Comparison of ENCODE assay signal across 8 cellular contexts in the genomic region with DNA sequence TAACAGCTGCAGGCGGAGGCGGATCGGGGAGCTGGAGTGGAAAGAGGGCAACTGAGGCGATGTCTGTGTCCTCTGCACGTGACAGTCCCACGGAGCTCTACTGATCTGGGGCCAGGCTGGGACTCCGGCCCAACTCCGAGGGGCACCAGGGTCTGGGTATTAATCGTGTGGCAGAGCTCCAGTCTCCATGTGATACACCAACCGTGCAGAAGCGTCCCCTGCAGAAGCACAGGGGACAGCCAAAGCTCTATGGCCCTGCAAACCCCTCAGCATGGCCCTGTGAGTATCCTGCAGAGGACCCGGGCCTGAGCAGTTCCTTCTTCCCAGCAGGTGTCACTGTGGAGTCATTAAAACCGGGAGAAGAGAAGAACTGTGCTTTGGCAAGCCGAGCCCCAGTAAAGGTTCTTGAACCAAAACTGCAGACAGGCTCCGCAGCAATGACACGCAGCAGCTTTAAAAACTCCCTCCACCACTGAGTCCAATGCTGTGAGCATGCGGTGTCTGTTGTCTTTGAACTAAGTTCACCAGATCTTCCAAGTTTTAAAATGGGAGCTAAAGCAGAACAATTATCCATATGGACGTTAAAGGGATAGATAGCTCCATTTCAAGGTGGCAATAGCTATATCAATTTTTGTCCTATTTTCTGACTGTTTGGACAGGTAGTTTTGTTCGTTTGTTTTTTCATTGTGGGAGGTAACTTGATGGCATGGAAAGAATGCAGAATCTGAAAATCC.
A peak's percentile ranks its signal among the peaks of the same experiment; 100 is the strongest.
DNase-seq lines count a peak whose midpoint lies in the region; ATAC-seq and TF ChIP-seq lines count a peak whose summit lies in the region.

No MANE protein-coding gene starts in this region.

- H3K9me3 ChIP-seq in OCI-LY1 (ENCODE audit: low read length): no peaks in the 10 kb centered on the region
- no peaks in the 10 kb centered on the region for H3K9me3 ChIP-seq in mammary epithelial cell (replicated peaks; ENCODE audit: insufficient read depth, low read length)
- no peaks in the 10 kb centered on the region for H3K9me3 ChIP-seq in vagina

- TF ChIP-seq CTCF in OCI-LY1 (IDR thresholded peaks at IDR 0.05; ENCODE audit: low read length): peak; percentile 50; the same call in 1 of the 2 replicates
- TF ChIP-seq CTCF in mammary epithelial cell (conservative IDR thresholded peaks at IDR 0.05 in 1 of 2, IDR thresholded peaks at IDR 0.05 in 1 of 2; ENCODE audit: extremely low read depth in 1 of 2, insufficient read depth in 1 of 2, low read depth in 1 of 2, low read length in 2 of 2): peak; percentile 49 to 65
- no peak for TF ChIP-seq CTCF in vagina (IDR thresholded peaks at IDR 0.05)

- DNase-seq in Caki2 (ENCODE audit: low read depth) (peak; percentile 38), GM19238 (ENCODE audit: insufficient read length, low spot score) (peak; percentile 23), mammary epithelial cell (peak; percentile 25), kidney glomerular epithelial cell (lab: John Stamatoyannopoulos, UW) (peak; percentile 51), vagina (ENCODE audit: extremely low spot score in 2 of 2) (no peak)
- DNase-seq in stimulated activated effector memory CD8-positive, alpha-beta T cell treated with anti-CD3 and anti-CD28 coated beads, Interleukin-12 subunit alpha, Interleukin-12 subunit beta, amount 100 ng/mL, for 72 hours (ENCODE audit: low spot score in 2 of 2): peak; percentile 8 to 58

- ATAC-seq in HG03520 (IDR thresholded peaks at IDR 0.05; ENCODE audit: unreplicated experiment): peak; percentile 80
- peak; percentile 58 for ATAC-seq in stimulated activated effector memory CD8-positive, alpha-beta T cell treated with anti-CD3 and anti-CD28 coated beads, Interleukin-12 subunit alpha, Interleukin-12 subunit beta, amount 100 ng/mL, for 72 hours

- H3K27me3 ChIP-seq in OCI-LY1 (ENCODE audit: insufficient read depth, low read length): no peaks in the 10 kb centered on the region
- no peaks in the 10 kb centered on the region for H3K27me3 ChIP-seq in mammary epithelial cell (ENCODE audit: insufficient read depth, low read length)
- H3K27me3 ChIP-seq in vagina: no peaks in the 10 kb centered on the region

- H3K9ac ChIP-seq in OCI-LY1 (ENCODE audit: low read length) (no peak overlapping the region), mammary epithelial cell (ENCODE audit: insufficient read depth, low read length) (no peak overlapping the region)

- in situ Hi-C loops in Caki2 (cut with HindIII; ENCODE audit: low pct_unique_long_range_greater_than_20kb, low sequenced_read_pairs): no loop called here
- in situ Hi-C loops in mammary epithelial cell (cut with MboI; ENCODE audit: low sequenced_read_pairs in 2 of 2): no loop called here

- TF ChIP-seq POLR2A in vagina (IDR thresholded peaks at IDR 0.05): no peak

- H2AFZ ChIP-seq in OCI-LY1 (ENCODE audit: low read length): no peak overlapping the region
- H2AFZ ChIP-seq in mammary epithelial cell (ENCODE audit: low read depth, low read length): peak overlapping the region; percentile 17

- H4K20me1 ChIP-seq in OCI-LY1 (ENCODE audit: insufficient read depth, low read length) (no peaks in the 10 kb centered on the region), mammary epithelial cell (ENCODE audit: insufficient read depth, low read length) (no peaks in the 10 kb centered on the region)

- no peak overlapping the region for H3K27ac ChIP-seq in OCI-LY1 (ENCODE audit: low read depth, low read length, poor library complexity, severe bottlenecking)
- no peak overlapping the region for H3K27ac ChIP-seq in mammary epithelial cell (ENCODE audit: insufficient read depth, low read depth, low read length)
- H3K27ac ChIP-seq in vagina: no peak overlapping the region

- no peaks in the 10 kb centered on the region for H3K9me2 ChIP-seq in OCI-LY1 (ENCODE audit: low read depth, low read length)

- H3K9me3 Mint-ChIP-seq in stimulated activated effector memory CD8-positive, alpha-beta T cell treated with anti-CD3 and anti-CD28 coated beads, Interleukin-12 subunit alpha, Interleukin-12 subunit beta, amount 100 ng/mL, for 72 hours: no peaks in the 10 kb centered on the region

- H3K4me3 Mint-ChIP-seq in stimulated activated effector memory CD8-positive, alpha-beta T cell treated with anti-CD3 and anti-CD28 coated beads, Interleukin-12 subunit alpha, Interleukin-12 subunit beta, amount 100 ng/mL, for 72 hours: no peak overlapping the region

- no peak overlapping the region for H3K27ac Mint-ChIP-seq in stimulated activated effector memory CD8-positive, alpha-beta T cell treated with anti-CD3 and anti-CD28 coated beads, Interleukin-12 subunit alpha, Interleukin-12 subunit beta, amount 100 ng/mL, for 72 hours

- no peaks in the 10 kb centered on the region for H3K79me2 ChIP-seq in OCI-LY1 (ENCODE audit: insufficient read depth, low read length)
- H3K79me2 ChIP-seq in mammary epithelial cell (ENCODE audit: insufficient read depth, low read length): no peaks in the 10 kb centered on the region

- CTCF ChIA-PET in mammary epithelial cell (lab: Charles Lee; ENCODE audit: low non-redundant PET): interaction anchor here (0.7 kb wide), 1 partner anchor 54 kb away, joined by 6 read pairs; no protein-coding TSS in a partner anchor

- H3K4me2 ChIP-seq in OCI-LY1 (ENCODE audit: low read length): no peak overlapping the region
- H3K4me2 ChIP-seq in mammary epithelial cell (ENCODE audit: insufficient read depth, low read depth, low read length): no peak overlapping the region

- no peaks in the 10 kb centered on the region for H3K36me3 Mint-ChIP-seq in stimulated activated effector memory CD8-positive, alpha-beta T cell treated with anti-CD3 and anti-CD28 coated beads, Interleukin-12 subunit alpha, Interleukin-12 subunit beta, amount 100 ng/mL, for 72 hours

- H3K36me3 ChIP-seq in OCI-LY1 (ENCODE audit: insufficient read depth, low read length) (no peaks in the 10 kb centered on the region), mammary epithelial cell (ENCODE audit: insufficient read depth, low read length) (no peaks in the 10 kb centered on the region), vagina (no peaks in the 10 kb centered on the region)

- no TSS peak for BruUV-seq in mammary epithelial cell (replicated peaks; lab: Mats Ljungman, UMichigan)

- intact Hi-C loops in mammary epithelial cell (cut with micrococcal nuclease): loop anchor here (1.0 to 10.0 kb wide), 4 partner anchors 32 to 1114 kb away; no protein-coding TSS in a partner anchor
- intact Hi-C loops in vagina (cut with DNase I): no loop called here

- H3F3A ChIP-seq in OCI-LY1 (ENCODE audit: insufficient read depth, low read length): no peaks in the 10 kb centered on the region

- H3K4me1 Mint-ChIP-seq in stimulated activated effector memory CD8-positive, alpha-beta T cell treated with anti-CD3 and anti-CD28 coated beads, Interleukin-12 subunit alpha, Interleukin-12 subunit beta, amount 100 ng/mL, for 72 hours: no peaks in the 10 kb centered on the region

- H3K4me1 ChIP-seq in OCI-LY1 (ENCODE audit: insufficient read depth, low read length, severe bottlenecking): no peaks in the 10 kb centered on the region
- no peaks in the 10 kb centered on the region for H3K4me1 ChIP-seq in mammary epithelial cell (ENCODE audit: insufficient read depth, low read length)
- no peaks in the 10 kb centered on the region for H3K4me1 ChIP-seq in vagina

- dilution Hi-C loops in mammary epithelial cell (cut with HindIII; ENCODE audit: low sequenced_read_pairs): no loop called here

- H3K4me3 ChIP-seq in OCI-LY1 (ENCODE audit: low read depth, low read length, poor library complexity, severe bottlenecking) (no peak overlapping the region), mammary epithelial cell (replicated peaks in 1 of 3; ENCODE audit: insufficient read depth in 1 of 3, low read depth in 2 of 3, low read length in 3 of 3) (no peak overlapping the region), vagina (no peak overlapping the region)

- WGBS in mammary epithelial cell (ENCODE audit: low coverage, missing lambda C conversion rate): 51% methylated on average over 16 of the region's 19 CpGs

Comparison
In these comparisons a context has a peak if more than half of its experiments do, and no peak if none do; other contexts are left out.
1. DNase-seq: peak in Caki2 (single experiment), GM19238 (single experiment), mammary epithelial cell (single experiment), kidney glomerular epithelial cell (single experiment) and stimulated activated effector memory CD8-positive, alpha-beta T cell treated with anti-CD3 and anti-CD28 coated beads, Interleukin-12 subunit alpha, Interleukin-12 subunit beta, amount 100 ng/mL, for 72 hours (2 of 2); none in vagina (0 of 2).
2. CTCF ChIP-seq: peak in OCI-LY1 (single experiment) and mammary epithelial cell (2 of 2); none in vagina (0 of 3).